Comparison of ENCODE assay signal across 8 cellular contexts in the genomic region with DNA sequence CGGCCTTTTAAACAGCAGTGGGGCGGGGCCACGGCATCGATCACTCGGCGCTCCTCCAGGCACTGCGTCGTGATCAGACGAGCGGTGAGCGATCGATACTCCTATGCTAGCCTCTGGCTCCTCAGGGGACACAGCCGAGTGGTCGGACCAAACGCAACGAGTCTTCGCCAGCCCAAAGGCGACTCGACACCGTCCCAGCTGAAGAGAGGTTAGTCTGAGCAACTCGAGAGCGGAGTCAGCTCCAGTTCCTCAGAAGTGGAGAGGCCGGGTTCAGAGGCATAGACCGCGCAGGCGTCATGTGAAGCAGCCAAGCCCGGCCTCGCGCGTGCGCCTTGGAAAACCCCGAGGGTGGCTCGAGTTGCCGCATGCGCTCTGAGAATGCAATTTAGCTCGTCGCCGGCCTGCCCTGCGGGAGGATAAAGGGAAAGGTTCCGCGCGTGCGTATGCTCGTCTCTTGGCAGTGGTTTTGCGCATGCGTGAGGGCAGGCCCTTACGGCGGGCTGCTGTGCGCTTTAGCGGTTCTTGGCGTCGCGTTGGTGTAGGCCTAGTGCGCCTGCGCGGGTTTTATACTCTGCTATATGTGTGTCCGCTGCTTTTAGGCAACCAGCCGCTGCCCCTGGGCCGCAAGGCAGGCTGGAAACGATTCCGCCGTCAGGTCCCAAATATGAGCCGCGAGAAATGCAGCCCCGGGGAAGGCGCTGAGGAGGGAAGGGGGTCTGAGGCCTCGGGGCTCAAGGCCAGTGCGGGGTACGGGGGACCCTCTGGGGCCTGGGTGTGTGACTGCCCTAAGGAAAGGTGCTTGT. TPM values are rescaled to one million over a fixed set of nuclear protein-coding genes. Genes with fewer than 3 reads are reported as not detected.
DNase-seq lines count a peak whose midpoint lies in the region; ATAC-seq, FAIRE-seq and TF ChIP-seq lines count a peak whose summit lies in the region.

A gene (plus strand): TSS at position 98 of the 803 bp plus-strand sequence. CDS start 6,598 bp downstream, outside the sequence.

- H3K79me2 ChIP-seq in H1 (ENCODE audit: control insufficient read depth in 1 of 2, insufficient read depth in 2 of 2, low read length in 2 of 2), result peaks cover 0 to 7% of the 10 kb centered on the region in 2 experiments; a peak in 1 of 4 replicates

- H2BK20ac ChIP-seq in H1 (ENCODE audit: low read length), result 0 out of 2 replicates have a peak within 1 kb of the TSS, but pooled peaks have one; percentile 21

- H3K79me1 ChIP-seq in H1 (ENCODE audit: low read depth, low read length) (no peaks in the 10 kb centered on the region), mesenchymal stem cell (replicated peaks; ENCODE audit: low read length, poor library complexity, severe bottlenecking) (peaks cover 17% of the 10 kb centered on the region)

- no peak for TF ChIP-seq RAD21 in H1 (IDR thresholded peaks at IDR 0.05 in 1 of 2, conservative IDR thresholded peaks at IDR 0.05 in 1 of 2; ENCODE audit: low read depth in 2 of 2, low read length in 2 of 2)

- no peak within 1 kb of the TSS for H3K14ac ChIP-seq in H1 (ENCODE audit: insufficient read length)
- H3K14ac ChIP-seq in mesenchymal stem cell (ENCODE audit: low read length in 2 of 2), result peak within 1 kb of the TSS in 1 of 2 experiments; percentile 92

- TF ChIP-seq POLR2A in H1 (IDR thresholded peaks at IDR 0.05; ENCODE audit: control extremely low read depth in 1 of 2, low read depth in 2 of 2, low read length in 2 of 2), result peak; percentile 96 to 98

- no peak within 1 kb of the TSS; the same call in 1 of the 2 replicates for H2BK12ac ChIP-seq in H1 (ENCODE audit: low read depth, low read length)
- no peak within 1 kb of the TSS for H2BK12ac ChIP-seq in mesenchymal stem cell (ENCODE audit: low read length in 2 of 2)

- POLR2A ChIA-PET in H1 (lab: Charles Lee; ENCODE audit: partially characterized antibody), result interaction anchor here (0.8 to 2.3 kb wide), 15 partner anchors 10 to 170 kb away, joined by 3 to 13 read pairs (median 3); no protein-coding TSS in a partner anchor

- H3K9ac ChIP-seq in H1 (replicated peaks in 1 of 4; ENCODE audit: extremely low read depth in 1 of 4, low read depth in 3 of 4, low read length in 3 of 4) (peak within 1 kb of the TSS; percentile 79 to 95 (median 91)), mesenchymal stem cell (ENCODE audit: low read length) (peak within 1 kb of the TSS; percentile 97)

- H3K27ac ChIP-seq in H1 (ENCODE audit: low read depth, low read length) (peak within 1 kb of the TSS; percentile 96), mesenchymal stem cell (ENCODE audit: low read length, poor library complexity, severe bottlenecking) (peak within 1 kb of the TSS; percentile 99)

- no peak within 1 kb of the TSS for H2BK15ac ChIP-seq in H1 (ENCODE audit: low read length)
- peak within 1 kb of the TSS; percentile 55 for H2BK15ac ChIP-seq in mesenchymal stem cell (ENCODE audit: low read depth, poor library complexity, severe bottlenecking)

- H2AK5ac ChIP-seq in H1 (ENCODE audit: low read depth, low read length) (no peak within 1 kb of the TSS), mesenchymal stem cell (ENCODE audit: low read length, severe bottlenecking) (no peak within 1 kb of the TSS)

- no peak for TF ChIP-seq EP300 in H1 (IDR thresholded peaks at IDR 0.05; ENCODE audit: borderline replicate concordance in 1 of 2, low read depth in 2 of 2, low read length in 2 of 2)

- DNase-seq in COLO668 (lab: John Stamatoyannopoulos, UW; ENCODE audit: unreplicated experiment), result peak; percentile 99
- peak; percentile 98 for DNase-seq in HT1080 (ENCODE audit: low read depth)
- peak; percentile 99 for DNase-seq in NOMO-1 treated with DMSO at 0.1 percent for 48 hours (lab: John Stamatoyannopoulos, UW; ENCODE audit: unreplicated experiment)
- peak; percentile 97 to 99 (median 98) for DNase-seq in activated CD8-positive, alpha-beta memory T cell treated with anti-CD3 and anti-CD28 coated beads for 48 hours (ENCODE audit: low read depth in 2 of 3, low spot score in 2 of 3)
- peak; percentile 94 to 98 for DNase-seq in H1 (ENCODE audit: low read depth in 1 of 2, low spot score in 2 of 2)
- peak; percentile 99 for DNase-seq in mesenchymal stem cell
- DNase-seq in stimulated activated CD8-positive, alpha-beta memory T cell treated with anti-CD3 and anti-CD28 coated beads, Interleukin-12 subunit alpha, Interleukin-12 subunit beta, amount 100 ng/mL, for 4 hours (ENCODE audit: low read depth), result peak; percentile 99

- peak within 1 kb of the TSS; percentile 98 for H3K18ac ChIP-seq in H1 (ENCODE audit: extremely low read depth, low read length)
- H3K18ac ChIP-seq in mesenchymal stem cell (ENCODE audit: low read depth in 1 of 2, low read length in 2 of 2), result peak within 1 kb of the TSS; percentile 93 to 96

- H4K91ac ChIP-seq in H1 (replicated peaks; ENCODE audit: insufficient read length, low read length) (peak within 1 kb of the TSS; percentile 98), mesenchymal stem cell (ENCODE audit: low read length) (peak within 1 kb of the TSS; percentile 87)

- H3K27me3 ChIP-seq in H1 (replicated peaks in 1 of 4; ENCODE audit: control insufficient read depth in 3 of 4, extremely low read depth in 1 of 4, insufficient read depth in 3 of 4, low read length in 3 of 4) (no peaks in the 10 kb centered on the region), mesenchymal stem cell (ENCODE audit: control insufficient read depth in 1 of 2, insufficient read depth in 1 of 2, low read length in 2 of 2) (no peaks in the 10 kb centered on the region)

- WGBS in H1 (ENCODE audit: extremely low coverage in 1 of 2, insufficient coverage in 1 of 2, insufficient read length in 1 of 2, insufficient replicate concordance in 2 of 2, low coverage in 1 of 2, low lambda C conversion rate in 2 of 2, missing lambda C conversion rate in 1 of 2), 2 experiments, result 2% methylated on average over 69 of the region's 69 CpGs; no CpG with 5 or more reads in 1 of the 2 experiments
- WGBS in mesenchymal stem cell, result under 1% methylated on average over 69 of the region's 69 CpGs

- H3K4me2 ChIP-seq in H1 (ENCODE audit: insufficient read depth in 1 of 2, low read depth in 2 of 2, low read length in 2 of 2) (peak within 1 kb of the TSS; percentile 62 to 87), mesenchymal stem cell (ENCODE audit: low read length, poor library complexity, severe bottlenecking) (peak within 1 kb of the TSS; percentile 64)

- H3K56ac ChIP-seq in H1 (replicated peaks; ENCODE audit: insufficient read length, low read depth, low read length), result peak within 1 kb of the TSS; percentile 92

- H3K4me3 ChIP-seq in H1 (ENCODE audit: extremely low read depth in 1 of 4, insufficient read depth in 2 of 4, low read depth in 3 of 4, low read length in 4 of 4) (peak within 1 kb of the TSS; percentile 68 to 92 (median 82)), mesenchymal stem cell (ENCODE audit: insufficient read depth in 1 of 2, low read depth in 1 of 2, low read length in 2 of 2) (peak within 1 kb of the TSS; percentile 81 to 88)

- H4K5ac ChIP-seq in H1 (ENCODE audit: insufficient read length, low read depth, low read length), result peak within 1 kb of the TSS; percentile 100

- H2AFZ ChIP-seq in H1 (ENCODE audit: low read length) (peak within 1 kb of the TSS; percentile 91; the same call in 1 of the 2 replicates), mesenchymal stem cell (ENCODE audit: low read depth, low read length) (peak within 1 kb of the TSS; percentile 91)

- H3K23me2 ChIP-seq in H1 (ENCODE audit: low read depth, low read length), result peaks cover 2% of the 10 kb centered on the region; the same call in 1 of the 2 replicates

- ATAC-seq in GM21360 (IDR thresholded peaks at IDR 0.05; ENCODE audit: unreplicated experiment), result peak; percentile 80

- H2BK5ac ChIP-seq in H1 (ENCODE audit: low read depth, low read length) (peak within 1 kb of the TSS; percentile 91), mesenchymal stem cell (ENCODE audit: low read depth, low read length, poor library complexity, severe bottlenecking) (peak within 1 kb of the TSS; percentile 94)

- no peak for FAIRE-seq in H1 (lab: Jason Lieb, UNC)

- H3K36me3 ChIP-seq in H1 (ENCODE audit: control insufficient read depth in 2 of 4, insufficient read depth in 4 of 4, low read length in 3 of 4), result no peaks in the 10 kb centered on the region
- no peaks in the 10 kb centered on the region for H3K36me3 ChIP-seq in mesenchymal stem cell (ENCODE audit: control insufficient read depth in 1 of 2, insufficient read depth in 2 of 2, low read depth in 1 of 2, low read length in 2 of 2)

- CTCF ChIA-PET in H1 (lab: Charles Lee; ENCODE audit: partially characterized antibody), result interaction anchor here (1.0 to 1.6 kb wide), 4 partner anchors 19 to 164 kb away, joined by 3 to 5 read pairs (median 4); no protein-coding TSS in a partner anchor

- H3K4ac ChIP-seq in H1 (replicated peaks; ENCODE audit: insufficient read length, low read depth, low read length) (peak within 1 kb of the TSS; percentile 76), mesenchymal stem cell (ENCODE audit: low read depth in 1 of 2, low read length in 2 of 2) (peak within 1 kb of the TSS; percentile 90 to 98)

- H3K4me1 ChIP-seq in H1 (replicated peaks in 1 of 4; ENCODE audit: control insufficient read depth in 3 of 4, insufficient read depth in 4 of 4, low read length in 3 of 4) (peaks cover 0 to 4% (median 3%) of the 10 kb centered on the region in 4 experiments; a peak in 3 of 7 replicates), mesenchymal stem cell (ENCODE audit: control insufficient read depth, insufficient read depth, low read depth, low read length) (peaks cover 6% of the 10 kb centered on the region)

- H3K23ac ChIP-seq in H1 (ENCODE audit: insufficient read length) (no peak within 1 kb of the TSS), mesenchymal stem cell (ENCODE audit: low read length in 2 of 2) (peak within 1 kb of the TSS in 1 of 2 experiments; percentile 67)

- no peak within 1 kb of the TSS for H2BK120ac ChIP-seq in H1 (replicated peaks; ENCODE audit: low read depth, low read length)
- H2BK120ac ChIP-seq in mesenchymal stem cell (ENCODE audit: low read depth, low read length), result peak within 1 kb of the TSS; percentile 76

- H4K8ac ChIP-seq in H1 (ENCODE audit: extremely low read depth, insufficient read depth, low read length) (peak within 1 kb of the TSS; percentile 98), mesenchymal stem cell (ENCODE audit: low read length) (peak within 1 kb of the TSS; percentile 100)

- no peaks in the 10 kb centered on the region for H4K20me1 ChIP-seq in H1 (replicated peaks in 1 of 2; ENCODE audit: control insufficient read depth in 1 of 2, insufficient read depth in 2 of 2, low read length in 2 of 2)

- H3K9me3 ChIP-seq in H1 (ENCODE audit: insufficient read depth in 2 of 2, low read depth in 1 of 2, low read length in 1 of 2) (no peaks in the 10 kb centered on the region), mesenchymal stem cell (ENCODE audit: control insufficient read depth, low read length) (no peaks in the 10 kb centered on the region)

- TF ChIP-seq CTCF in H1 (IDR thresholded peaks at IDR 0.05; ENCODE audit: control extremely low read depth in 1 of 3, insufficient read depth in 1 of 3, low read depth in 1 of 3, low read length in 3 of 3), result no peak

RNA-seq across cellular contexts. Expression of the gene that starts here (rescaled TPM):
- total RNA-seq in HT1080 (2014; rRNA removed; shearing (Covaris generic)), result 4.7 and 6.0 TPM in 2 replicates
- polyA plus RNA-seq in HT1080 (2015; cell fraction: cytosol; rRNA removed), result 3.6 and 3.9 TPM in 2 replicates
- 8.5 and 10.2 TPM in 2 replicates for polyA plus RNA-seq in HT1080 (2015; cell fraction: nucleus; rRNA removed)
- 10.3 and 14.6 TPM in 2 replicates for total RNA-seq in H1 (2021; fragmentation: NEBNext Ultra II Directional; extraction: Animal tissue kit (Norgen Biotek cat#: 25700))
- 8.1 and 12.8 TPM in 2 replicates for polyA plus RNA-seq in H1 (2011; rRNA removed)
- polyA plus RNA-seq in H1 (2011; cell fraction: cytosol; rRNA removed), result 7.2 TPM
- polyA plus RNA-seq in H1 (2011; cell fraction: nucleus; rRNA removed), result 11.6 TPM
- polyA plus RNA-seq in H1 (2012, experiment 1 of 2), result 5.0 to 9.1 TPM (median 7.2 TPM) in 4 replicates
- 6.9 TPM for polyA plus RNA-seq in H1 (2012, experiment 2 of 2)
- 4.7 TPM for polyA plus RNA-seq in H1 (2013, experiment 1 of 2)
- polyA plus RNA-seq in H1 (2013, experiment 2 of 2), result 4.9 TPM
- polyA minus RNA-seq in H1 (2011; rRNA and poly(A)+ RNA removed), result 6.5 and 11.8 TPM in 2 replicates
- polyA minus RNA-seq in H1 (2011; cell fraction: cytosol; rRNA and poly(A)+ RNA removed), result 4.6 TPM
- polyA minus RNA-seq in H1 (2011; cell fraction: nucleus; rRNA and poly(A)+ RNA removed), result 16.0 TPM
- polyA plus RNA-seq in mesenchymal stem cell (2013, experiment 1 of 2), result 1.9 TPM
- polyA plus RNA-seq in mesenchymal stem cell (2013, experiment 2 of 2), result 1.7 TPM

Comparison
In these comparisons a context has a peak if more than half of its experiments do, and no peak if none do; other contexts are left out.
1. Peak in every context shown above with its lines: DNase-seq, ATAC-seq, H3K4me3 ChIP-seq and H3K27ac ChIP-seq.